Comparison of ENCODE assay signal across 9 cellular contexts in the genomic region with DNA sequence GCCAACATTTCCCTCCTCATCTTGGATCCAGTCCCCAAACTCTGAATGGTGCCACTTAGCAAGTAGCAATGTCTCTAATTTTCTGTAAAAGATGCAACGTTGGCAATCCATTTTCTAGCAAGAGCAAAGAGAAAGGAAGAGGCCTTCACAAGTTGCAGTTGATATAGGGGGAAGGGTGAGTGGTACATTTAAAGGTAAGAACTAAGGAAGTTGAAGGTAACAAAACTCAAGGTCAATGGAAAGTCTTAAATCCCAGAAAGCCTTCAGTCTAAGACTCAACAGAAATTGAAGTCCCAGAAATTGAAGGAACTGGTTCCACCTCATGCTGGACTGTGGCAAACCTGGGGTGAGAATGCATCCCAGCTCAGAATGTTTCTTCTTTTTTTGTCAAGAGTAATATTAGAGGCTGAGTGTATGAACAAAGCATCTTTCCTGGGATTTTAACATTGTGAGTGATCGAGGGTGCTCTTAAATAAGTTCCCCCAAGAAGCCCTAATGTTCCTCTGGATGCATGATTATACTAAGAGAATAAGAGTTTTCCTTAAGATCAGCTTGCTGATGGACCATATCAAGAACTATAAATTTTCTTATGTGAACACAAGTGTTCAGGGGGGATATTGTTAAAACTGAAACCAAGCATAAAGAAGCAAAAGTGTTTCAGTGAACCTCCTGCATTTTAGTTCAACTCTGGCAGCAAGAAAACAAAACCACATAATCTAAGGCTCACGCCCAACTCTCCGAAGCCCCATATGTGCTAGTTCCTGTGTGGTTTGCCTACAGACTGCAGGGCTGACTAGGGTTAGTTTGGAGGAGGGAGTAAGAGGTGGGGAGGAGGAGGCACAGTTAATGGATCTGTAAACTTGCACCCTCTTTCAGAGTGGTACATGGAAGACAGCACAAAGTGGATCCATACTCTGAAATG. TPM values are rescaled to one million over a fixed set of nuclear protein-coding genes. Genes with fewer than 3 reads are reported as not detected.
DNase-seq lines count a peak whose midpoint lies in the region; ATAC-seq and TF ChIP-seq lines count a peak whose summit lies in the region.
"Had no signal": no experiment of that assay in that cellular context is flagged by ENCODE, and none has a peak within 500 bp of the region (broad histone marks: within the 10 kb centered on the region; RNA-seq: fewer than 3 reads in every experiment).

Gene GRAP2 (plus strand): TSS at position 779 of the 922 bp plus-strand sequence. CDS start 46,023 bp downstream, outside the sequence.

- H3K36me3 ChIP-seq in OCI-LY3 (replicated peaks; ENCODE audit: low read depth, low read length) (no peaks in the 10 kb centered on the region), neural progenitor cell (no peaks in the 10 kb centered on the region)

- no peaks in the 10 kb centered on the region for H3K36me3 Mint-ChIP-seq in neural progenitor cell

- intact Hi-C loops in left cardiac atrium (cut with DNase I): no loop called here
- intact Hi-C loops in Right ventricle myocardium superior (cut with DNase I): no loop called here

- no peak for TF ChIP-seq CTCF in OCI-LY3 (IDR thresholded peaks at IDR 0.05; ENCODE audit: low read depth, low read length)
- no peak for TF ChIP-seq CTCF in neural progenitor cell (IDR thresholded peaks at IDR 0.05)

- H3K27ac ChIP-seq in OCI-LY3 (ENCODE audit: low read length) (peak within 1 kb of the TSS; percentile 29), neural progenitor cell (no peak within 1 kb of the TSS)
- H3K27ac ChIP-seq: SK-N-MC had no signal

- DNase-seq in left cardiac atrium (no peak), Right ventricle myocardium superior (no peak), NCI-H748 (lab: John Stamatoyannopoulos, UW; ENCODE audit: unreplicated experiment) (no peak), neural progenitor cell (ENCODE audit: low spot score) (no peak)
- peak; percentile 64 for DNase-seq in activated naive CD4-positive, alpha-beta T cell treated with Interleukin-2 at 50 U/mL for 16 hours
- DNase-seq in stimulated activated naive CD8-positive, alpha-beta T cell treated with anti-CD3 and anti-CD28 coated beads, Interleukin-15, amount 100 ng/mL, for 72 hours: peak; percentile 67 to 76

- H3K27me3 ChIP-seq in OCI-LY3 (ENCODE audit: low read depth, low read length) (peaks cover 2% of the 10 kb centered on the region; the same call in 1 of the 2 replicates), neural progenitor cell (peaks cover 6% of the 10 kb centered on the region)

- H3F3A ChIP-seq in neural progenitor cell (ENCODE audit: low read depth): no peaks in the 10 kb centered on the region

- no peaks in the 10 kb centered on the region for H4K20me1 ChIP-seq in OCI-LY3 (ENCODE audit: insufficient read depth, low read length)
- H4K20me1 ChIP-seq in neural progenitor cell (ENCODE audit: low read depth): no peaks in the 10 kb centered on the region

- H3K9me3 Mint-ChIP-seq in stimulated activated naive CD8-positive, alpha-beta T cell treated with anti-CD3 and anti-CD28 coated beads, Interleukin-15, amount 100 ng/mL, for 72 hours: no peaks in the 10 kb centered on the region
- H3K9me3 Mint-ChIP-seq in neural progenitor cell: no peaks in the 10 kb centered on the region

- H3K27me3 Mint-ChIP-seq in stimulated activated naive CD8-positive, alpha-beta T cell treated with anti-CD3 and anti-CD28 coated beads, Interleukin-15, amount 100 ng/mL, for 72 hours: no peaks in the 10 kb centered on the region
- no peaks in the 10 kb centered on the region for H3K27me3 Mint-ChIP-seq in neural progenitor cell (ENCODE audit: insufficient read depth, low read depth)

- H2AFZ ChIP-seq in OCI-LY3 (ENCODE audit: low read depth, low read length) (peak within 1 kb of the TSS; percentile 32; the same call in 1 of the 2 replicates), neural progenitor cell (replicated peaks) (no peak within 1 kb of the TSS)

- 0 out of 2 replicates have a peak within 1 kb of the TSS, but pooled peaks have one; percentile 0 for H3K9ac ChIP-seq in OCI-LY3 (ENCODE audit: low read length)
- no peak within 1 kb of the TSS for H3K9ac ChIP-seq in neural progenitor cell

- peak within 1 kb of the TSS; percentile 83 to 99 for H3K4me3 Mint-ChIP-seq in stimulated activated naive CD8-positive, alpha-beta T cell treated with anti-CD3 and anti-CD28 coated beads, Interleukin-15, amount 100 ng/mL, for 72 hours
- H3K4me3 Mint-ChIP-seq in neural progenitor cell: no peak within 1 kb of the TSS

- peaks cover 16% of the 10 kb centered on the region for H3K4me1 Mint-ChIP-seq in stimulated activated naive CD8-positive, alpha-beta T cell treated with anti-CD3 and anti-CD28 coated beads, Interleukin-15, amount 100 ng/mL, for 72 hours
- peaks cover 6% of the 10 kb centered on the region for H3K4me1 Mint-ChIP-seq in neural progenitor cell

- no peaks in the 10 kb centered on the region for H3K9me3 ChIP-seq in OCI-LY3 (ENCODE audit: insufficient read depth, low read length)
- H3K9me3 ChIP-seq in neural progenitor cell (ENCODE audit: low read depth): no peaks in the 10 kb centered on the region

- H3K4me1 ChIP-seq in OCI-LY3 (ENCODE audit: low read length) (peaks cover 35% of the 10 kb centered on the region), neural progenitor cell (no peaks in the 10 kb centered on the region)

- H3K79me2 ChIP-seq in OCI-LY3 (ENCODE audit: low read length) (no peaks in the 10 kb centered on the region), neural progenitor cell (ENCODE audit: low read depth) (no peaks in the 10 kb centered on the region)

- H3K4me2 ChIP-seq in OCI-LY3 (ENCODE audit: low read length) (peak within 1 kb of the TSS; percentile 67), neural progenitor cell (no peak within 1 kb of the TSS)

- H3K27ac Mint-ChIP-seq in stimulated activated naive CD8-positive, alpha-beta T cell treated with anti-CD3 and anti-CD28 coated beads, Interleukin-15, amount 100 ng/mL, for 72 hours: peak within 1 kb of the TSS; percentile 89 to 100
- no peak within 1 kb of the TSS for H3K27ac Mint-ChIP-seq in neural progenitor cell

- H3K4me3 ChIP-seq in OCI-LY3 (ENCODE audit: low read length): peak within 1 kb of the TSS; percentile 26
- no peak within 1 kb of the TSS for H3K4me3 ChIP-seq in neural progenitor cell
- H3K4me3 ChIP-seq: SK-N-MC had no signal

- ATAC-seq in left cardiac atrium (peak; percentile 48 to 65), Right ventricle myocardium superior (ENCODE audit: poor library complexity) (no peak), GM21737 (IDR thresholded peaks at IDR 0.05; ENCODE audit: unreplicated experiment) (no peak)
- ATAC-seq in stimulated activated naive CD8-positive, alpha-beta T cell treated with anti-CD3 and anti-CD28 coated beads, Interleukin-15, amount 100 ng/mL, for 72 hours: peak; percentile 96

RNA-seq across cellular contexts. Expression of gene GRAP2, which starts in this region (rescaled TPM):
- total RNA-seq in left cardiac atrium (1 to 10 TPM; 2.1 to 3.8 TPM), Right ventricle myocardium superior (1.6 TPM), neural progenitor cell (ENCODE audit: low replicate concordance) (not detected in 2 replicates)

Comparison
In these comparisons a context has a peak if more than half of its experiments do, and no peak if none do; other contexts are left out.
1. ATAC-seq: peak in left cardiac atrium (2 of 2) and stimulated activated naive CD8-positive, alpha-beta T cell treated with anti-CD3 and anti-CD28 coated beads, Interleukin-15, amount 100 ng/mL, for 72 hours (single experiment); none in Right ventricle myocardium superior (single experiment) and GM21737 (single experiment).
2. DNase-seq: peak in activated naive CD4-positive, alpha-beta T cell treated with Interleukin-2 at 50 U/mL for 16 hours (single experiment) and stimulated activated naive CD8-positive, alpha-beta T cell treated with anti-CD3 and anti-CD28 coated beads, Interleukin-15, amount 100 ng/mL, for 72 hours (2 of 2); none in left cardiac atrium (single experiment), Right ventricle myocardium superior (single experiment), NCI-H748 (single experiment) and neural progenitor cell (single experiment).